8 cellular contexts compared by ENCODE assay signal in genomic region chr10:73190188-73190587, GRCh38.
"Had no signal": no experiment of that assay in that cellular context is flagged by ENCODE, and none has a peak within 500 bp of the region (broad histone marks: within the 10 kb centered on the region; RNA-seq: fewer than 3 reads in every experiment).

No MANE protein-coding gene starts in this region.

- H3K27me3 Mint-ChIP-seq: IgD-negative memory B cell had no signal

- H3K27ac Mint-ChIP-seq: IgD-negative memory B cell had no signal

- H3K4me2 ChIP-seq: KMS-11 had no signal

- H3K4me3 Mint-ChIP-seq: IgD-negative memory B cell had no signal

- H3K4me1 Mint-ChIP-seq: IgD-negative memory B cell had no signal

- DNase-seq: IMR-90, KBM-7, KG1 had no signal

- FAIRE-seq: HepG2, HTR-8/SVneo had no signal

- ATAC-seq: HepG2 had no signal

- H3K36me3 Mint-ChIP-seq: IgD-negative memory B cell had no signal

- H3K27ac ChIP-seq: HL-60, KMS-11 had no signal

- H3K9ac ChIP-seq: KMS-11 had no signal
